In genomic region chr5:129148-129547, GRCh38 we compare ENCODE assay signal across 1 cellular context.
TF ChIP-seq lines count a peak whose summit lies in the region.

No MANE protein-coding gene starts in this region.

TF ChIP-seq in A549, 52 proteins besides CTCF, POLR2A, EP300 and RAD21:
- no peak for TF ChIP-seq CHD4 (IDR thresholded peaks at IDR 0.05; ENCODE audit: borderline replicate concordance)
- TF ChIP-seq MAFK (IDR thresholded peaks at IDR 0.05; ENCODE audit: partially characterized antibody), result peak; percentile 55
- no peak for TF ChIP-seq POLR2AphosphoS2 (conservative IDR thresholded peaks at IDR 0.05; ENCODE audit: low read length)
